23 cellular contexts compared by ENCODE assay signal in the genomic region with DNA sequence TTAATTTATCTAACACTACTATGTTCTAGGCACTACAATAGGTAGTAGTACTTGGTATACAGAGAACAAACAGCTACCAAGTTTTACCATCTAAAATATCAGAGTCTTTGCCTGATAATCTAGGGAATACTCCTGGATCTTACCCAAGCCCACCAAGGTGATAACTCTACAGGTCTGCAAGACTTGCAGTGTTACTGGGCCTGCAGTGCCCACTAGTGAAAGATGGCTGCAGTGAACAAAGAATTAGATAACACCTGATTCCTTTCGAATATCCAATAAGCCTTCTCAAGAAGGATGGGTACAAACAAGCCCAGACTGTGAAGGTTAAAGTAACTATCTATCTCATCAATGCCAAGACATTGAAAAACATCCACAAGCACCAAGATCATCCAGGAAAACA.
"Had no signal": no experiment of that assay in that cellular context is flagged by ENCODE, and none has a peak within 500 bp of the region (broad histone marks: within the 10 kb centered on the region; RNA-seq: fewer than 3 reads in every experiment).

No MANE protein-coding gene starts in this region.

- H3K36me3 Mint-ChIP-seq: activated CD8-positive, alpha-beta memory T cell treated with anti-CD3 and anti-CD28 coated beads, Interleukin-2, amount 10 ng/mL, durations not matched to agents 7 days and 5 days had no signal

- H3K4me1 Mint-ChIP-seq: activated CD8-positive, alpha-beta memory T cell treated with anti-CD3 and anti-CD28 coated beads, Interleukin-2, amount 10 ng/mL, durations not matched to agents 7 days and 5 days; activated naive CD8-positive, alpha-beta T cell treated with anti-CD3 and anti-CD28 coated beads, Interleukin-2, amount 50 U/mL, for 24 hours had no signal

- DNase-seq: activated CD4-positive, alpha-beta T cell treated with anti-CD3 and anti-CD28 coated beads for 48 hours; activated CD4-positive, alpha-beta T cell treated with anti-CD3 and anti-CD28 coated beads, Interleukin-2, amount 50 U/mL, for 48 hours; activated CD4-positive, CD25-positive, alpha-beta regulatory T cell treated with anti-CD3 and anti-CD28 coated beads, Interleukin-2, amount 50 U/mL, for 72 hours; activated CD8-positive, alpha-beta memory T cell treated with anti-CD3 and anti-CD28 coated beads, Interleukin-2, amount 10 ng/mL, durations not matched to agents 7 days and 5 days; activated effector memory CD4-positive, alpha-beta T cell treated with anti-CD3 and anti-CD28 coated beads, Interleukin-2, amount 50 U/mL, for 16 hours; activated naive CD4-positive, alpha-beta T cell treated with Interleukin-2 at 50 U/mL for 16 hours; activated naive CD8-positive, alpha-beta T cell treated with anti-CD3 and anti-CD28 coated beads, Interleukin-2, amount 50 U/mL, for 24 hours; activated T-cell treated with anti-CD3 and anti-CD28 coated beads, Interleukin-2, amount 50 U/mL, for 4 hours; amniotic stem cell; body of pancreas; central memory CD4-positive, alpha-beta T cell; NCI-H1092; NCI-H1417; NCI-H1694; NCI-H2081; NCI-H510A treated with DMSO at 0.1 percent for 48 hours; NCI-H69; NK-92 treated with Interleukin-12 subunit alpha and Interleukin-12 subunit beta, amount 100 ng/mL, for 24 hours; SHP77 treated with DMSO at 0.1 percent for 48 hours had no signal

- FAIRE-seq: bronchial epithelial cell had no signal

- H3K36me3 ChIP-seq: ascending aorta had no signal

- H3K27me3 ChIP-seq: ascending aorta, body of pancreas had no signal

- H3K9me3 ChIP-seq: body of pancreas had no signal

- H3K27ac ChIP-seq: ascending aorta, body of pancreas had no signal

- H3K27me3 Mint-ChIP-seq: activated CD8-positive, alpha-beta memory T cell treated with anti-CD3 and anti-CD28 coated beads, Interleukin-2, amount 10 ng/mL, durations not matched to agents 7 days and 5 days; activated naive CD8-positive, alpha-beta T cell treated with anti-CD3 and anti-CD28 coated beads, Interleukin-2, amount 50 U/mL, for 24 hours had no signal

- H3K27ac Mint-ChIP-seq: activated CD8-positive, alpha-beta memory T cell treated with anti-CD3 and anti-CD28 coated beads, Interleukin-2, amount 10 ng/mL, durations not matched to agents 7 days and 5 days; activated naive CD4-positive, alpha-beta T cell treated with anti-CD3 and anti-CD28 coated beads, Interleukin-2, amount 50 U/mL, for 72 hours; activated naive CD8-positive, alpha-beta T cell treated with anti-CD3 and anti-CD28 coated beads, Interleukin-2, amount 50 U/mL, for 24 hours; T-helper 1 cell treated with Interleukin-12 subunit alpha and Interleukin-12 subunit beta and Interleukin-4 antibody, amounts not matched to agents 30 μg/mL and 1 μg/mL, for 36 hours had no signal

- H3K4me3 ChIP-seq: ascending aorta, body of pancreas had no signal

- ATAC-seq: activated CD8-positive, alpha-beta memory T cell treated with anti-CD3 and anti-CD28 coated beads, Interleukin-2, amount 10 ng/mL, durations not matched to agents 7 days and 5 days; activated naive CD4-positive, alpha-beta T cell treated with anti-CD3 and anti-CD28 coated beads, Interleukin-2, amount 50 U/mL, for 72 hours; activated naive CD8-positive, alpha-beta T cell treated with anti-CD3 and anti-CD28 coated beads, Interleukin-2, amount 50 U/mL, for 24 hours; activated T-cell treated with anti-CD3 and anti-CD28 coated beads, Interleukin-2, amount 50 U/mL, for 4 hours; body of pancreas had no signal

- H3K4me1 ChIP-seq: ascending aorta, body of pancreas had no signal

- H3K4me3 Mint-ChIP-seq: activated CD8-positive, alpha-beta memory T cell treated with anti-CD3 and anti-CD28 coated beads, Interleukin-2, amount 10 ng/mL, durations not matched to agents 7 days and 5 days; activated naive CD8-positive, alpha-beta T cell treated with anti-CD3 and anti-CD28 coated beads, Interleukin-2, amount 50 U/mL, for 24 hours; activated T-cell treated with anti-CD3 and anti-CD28 coated beads, Interleukin-2, amount 50 U/mL, for 4 hours; T-helper 1 cell treated with Interleukin-12 subunit alpha and Interleukin-12 subunit beta and Interleukin-4 antibody, amounts not matched to agents 30 μg/mL and 1 μg/mL, for 36 hours had no signal
